In the genomic region with DNA sequence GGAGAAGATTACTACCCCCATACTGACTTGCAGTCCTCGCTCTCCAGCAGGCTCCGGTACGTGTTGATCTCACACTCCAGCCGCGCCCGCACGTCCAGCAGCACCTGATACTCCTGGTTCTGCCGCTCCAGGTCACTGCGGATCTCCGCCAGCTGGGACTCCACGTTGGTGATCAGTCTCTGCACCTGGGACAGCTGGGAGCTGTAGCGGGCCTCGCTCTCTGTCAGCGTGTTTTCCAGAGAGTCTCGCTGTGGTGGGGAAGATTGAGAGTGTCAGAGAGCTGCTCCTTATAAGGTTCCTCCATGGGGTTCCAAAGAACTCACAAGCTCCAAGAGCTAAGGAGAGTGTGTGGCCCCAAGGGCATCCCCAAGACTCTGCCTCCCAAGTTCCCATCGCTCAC, we compare ENCODE assay signal across 15 cellular contexts. TPM values are rescaled to one million over a fixed set of nuclear protein-coding genes. Genes with fewer than 3 reads are reported as not detected.
"Had no signal": no experiment of that assay in that cellular context is flagged by ENCODE, and none has a peak within 500 bp of the region (broad histone marks: within the 10 kb centered on the region; RNA-seq: fewer than 3 reads in every experiment).

No MANE protein-coding gene starts in this region.

RNA-seq across cellular contexts. Expression of a gene that starts 4.2 kb away (rescaled TPM):
- total RNA-seq: activated B cell treated with CpG ODN at 0.5 μM for 24 hours; activated CD4-positive, alpha-beta memory T cell treated with anti-CD3 and anti-CD28 coated beads for 36 hours; activated CD4-positive, alpha-beta memory T cell treated with anti-CD3 and anti-CD28 coated beads, Interleukin-2, amount 10 ng/mL, durations not matched to agents 7 days and 5 days; activated CD4-positive, alpha-beta T cell treated with anti-CD3 and anti-CD28 coated beads for 36 hours; activated CD4-positive, alpha-beta T cell treated with anti-CD3 and anti-CD28 coated beads, Interleukin-2, amount 10 ng/mL, durations not matched to agents 24 days and 14 days; activated CD4-positive, alpha-beta T cell treated with anti-CD3 and anti-CD28 coated beads, Interleukin-2, amount 10 ng/mL, durations not matched to agents 7 days and 5 days; activated CD8-positive, alpha-beta memory T cell treated with anti-CD3 and anti-CD28 coated beads for 36 hours; activated CD8-positive, alpha-beta memory T cell treated with anti-CD3 and anti-CD28 coated beads, Interleukin-2, amount 10 ng/mL, durations not matched to agents 7 days and 5 days; activated CD8-positive, alpha-beta T cell treated with anti-CD3 and anti-CD28 coated beads for 36 hours; activated CD8-positive, alpha-beta T cell treated with anti-CD3 and anti-CD28 coated beads, Interleukin-2, amount 10 ng/mL, durations not matched to agents 7 days and 5 days; T-cell; T-helper 1 cell treated with Interleukin-12 subunit alpha and Interleukin-12 subunit beta and Interleukin-4 antibody, amounts not matched to agents 30 ng/mL and 1 ng/mL, for 36 hours; T-helper 17 cell; T-helper 2 cell treated with Interferon-gamma antibody and Interleukin-4, amounts not matched to agents 100 ng/mL and 5 ng/mL, for 36 hours; WTC11 had no signal

RNA-seq across cellular contexts. Expression of a gene that starts 23.2 kb away (rescaled TPM):
- total RNA-seq: activated B cell treated with CpG ODN at 0.5 μM for 24 hours; activated CD4-positive, alpha-beta memory T cell treated with anti-CD3 and anti-CD28 coated beads for 36 hours; activated CD4-positive, alpha-beta memory T cell treated with anti-CD3 and anti-CD28 coated beads, Interleukin-2, amount 10 ng/mL, durations not matched to agents 7 days and 5 days; activated CD4-positive, alpha-beta T cell treated with anti-CD3 and anti-CD28 coated beads for 36 hours; activated CD4-positive, alpha-beta T cell treated with anti-CD3 and anti-CD28 coated beads, Interleukin-2, amount 10 ng/mL, durations not matched to agents 24 days and 14 days; activated CD4-positive, alpha-beta T cell treated with anti-CD3 and anti-CD28 coated beads, Interleukin-2, amount 10 ng/mL, durations not matched to agents 7 days and 5 days; activated CD8-positive, alpha-beta memory T cell treated with anti-CD3 and anti-CD28 coated beads for 36 hours; activated CD8-positive, alpha-beta memory T cell treated with anti-CD3 and anti-CD28 coated beads, Interleukin-2, amount 10 ng/mL, durations not matched to agents 7 days and 5 days; activated CD8-positive, alpha-beta T cell treated with anti-CD3 and anti-CD28 coated beads for 36 hours; activated CD8-positive, alpha-beta T cell treated with anti-CD3 and anti-CD28 coated beads, Interleukin-2, amount 10 ng/mL, durations not matched to agents 7 days and 5 days; T-cell; T-helper 1 cell treated with Interleukin-12 subunit alpha and Interleukin-12 subunit beta and Interleukin-4 antibody, amounts not matched to agents 30 ng/mL and 1 ng/mL, for 36 hours; T-helper 17 cell; T-helper 2 cell treated with Interferon-gamma antibody and Interleukin-4, amounts not matched to agents 100 ng/mL and 5 ng/mL, for 36 hours; WTC11 had no signal

RNA-seq across cellular contexts. Expression of a gene that starts 30.9 kb away (rescaled TPM):
- total RNA-seq: activated B cell treated with CpG ODN at 0.5 μM for 24 hours; activated CD4-positive, alpha-beta memory T cell treated with anti-CD3 and anti-CD28 coated beads for 36 hours; activated CD4-positive, alpha-beta memory T cell treated with anti-CD3 and anti-CD28 coated beads, Interleukin-2, amount 10 ng/mL, durations not matched to agents 7 days and 5 days; activated CD4-positive, alpha-beta T cell treated with anti-CD3 and anti-CD28 coated beads for 36 hours; activated CD4-positive, alpha-beta T cell treated with anti-CD3 and anti-CD28 coated beads, Interleukin-2, amount 10 ng/mL, durations not matched to agents 24 days and 14 days; activated CD4-positive, alpha-beta T cell treated with anti-CD3 and anti-CD28 coated beads, Interleukin-2, amount 10 ng/mL, durations not matched to agents 7 days and 5 days; activated CD8-positive, alpha-beta memory T cell treated with anti-CD3 and anti-CD28 coated beads for 36 hours; activated CD8-positive, alpha-beta memory T cell treated with anti-CD3 and anti-CD28 coated beads, Interleukin-2, amount 10 ng/mL, durations not matched to agents 7 days and 5 days; activated CD8-positive, alpha-beta T cell treated with anti-CD3 and anti-CD28 coated beads for 36 hours; activated CD8-positive, alpha-beta T cell treated with anti-CD3 and anti-CD28 coated beads, Interleukin-2, amount 10 ng/mL, durations not matched to agents 7 days and 5 days; T-cell; T-helper 1 cell treated with Interleukin-12 subunit alpha and Interleukin-12 subunit beta and Interleukin-4 antibody, amounts not matched to agents 30 ng/mL and 1 ng/mL, for 36 hours; T-helper 17 cell; T-helper 2 cell treated with Interferon-gamma antibody and Interleukin-4, amounts not matched to agents 100 ng/mL and 5 ng/mL, for 36 hours; WTC11 had no signal

RNA-seq across cellular contexts. Expression of a gene that starts 35.7 kb away (rescaled TPM):
- total RNA-seq: activated B cell treated with CpG ODN at 0.5 μM for 24 hours; activated CD4-positive, alpha-beta memory T cell treated with anti-CD3 and anti-CD28 coated beads for 36 hours; activated CD4-positive, alpha-beta memory T cell treated with anti-CD3 and anti-CD28 coated beads, Interleukin-2, amount 10 ng/mL, durations not matched to agents 7 days and 5 days; activated CD4-positive, alpha-beta T cell treated with anti-CD3 and anti-CD28 coated beads for 36 hours; activated CD4-positive, alpha-beta T cell treated with anti-CD3 and anti-CD28 coated beads, Interleukin-2, amount 10 ng/mL, durations not matched to agents 24 days and 14 days; activated CD4-positive, alpha-beta T cell treated with anti-CD3 and anti-CD28 coated beads, Interleukin-2, amount 10 ng/mL, durations not matched to agents 7 days and 5 days; activated CD8-positive, alpha-beta memory T cell treated with anti-CD3 and anti-CD28 coated beads for 36 hours; activated CD8-positive, alpha-beta memory T cell treated with anti-CD3 and anti-CD28 coated beads, Interleukin-2, amount 10 ng/mL, durations not matched to agents 7 days and 5 days; activated CD8-positive, alpha-beta T cell treated with anti-CD3 and anti-CD28 coated beads for 36 hours; activated CD8-positive, alpha-beta T cell treated with anti-CD3 and anti-CD28 coated beads, Interleukin-2, amount 10 ng/mL, durations not matched to agents 7 days and 5 days; T-cell; T-helper 1 cell treated with Interleukin-12 subunit alpha and Interleukin-12 subunit beta and Interleukin-4 antibody, amounts not matched to agents 30 ng/mL and 1 ng/mL, for 36 hours; T-helper 17 cell; T-helper 2 cell treated with Interferon-gamma antibody and Interleukin-4, amounts not matched to agents 100 ng/mL and 5 ng/mL, for 36 hours; WTC11 had no signal

RNA-seq across cellular contexts. Expression of a gene that starts 37.3 kb away (rescaled TPM):
- total RNA-seq: activated B cell treated with CpG ODN at 0.5 μM for 24 hours; activated CD4-positive, alpha-beta memory T cell treated with anti-CD3 and anti-CD28 coated beads for 36 hours; activated CD4-positive, alpha-beta T cell treated with anti-CD3 and anti-CD28 coated beads for 36 hours; activated CD4-positive, alpha-beta T cell treated with anti-CD3 and anti-CD28 coated beads, Interleukin-2, amount 10 ng/mL, durations not matched to agents 24 days and 14 days; activated CD8-positive, alpha-beta memory T cell treated with anti-CD3 and anti-CD28 coated beads for 36 hours; activated CD8-positive, alpha-beta memory T cell treated with anti-CD3 and anti-CD28 coated beads, Interleukin-2, amount 10 ng/mL, durations not matched to agents 7 days and 5 days; activated CD8-positive, alpha-beta T cell treated with anti-CD3 and anti-CD28 coated beads for 36 hours; activated CD8-positive, alpha-beta T cell treated with anti-CD3 and anti-CD28 coated beads, Interleukin-2, amount 10 ng/mL, durations not matched to agents 7 days and 5 days; T-helper 1 cell treated with Interleukin-12 subunit alpha and Interleukin-12 subunit beta and Interleukin-4 antibody, amounts not matched to agents 30 ng/mL and 1 ng/mL, for 36 hours; T-helper 2 cell treated with Interferon-gamma antibody and Interleukin-4, amounts not matched to agents 100 ng/mL and 5 ng/mL, for 36 hours; WTC11 had no signal
